In genomic region chr12:31214626-31215520, GRCh38 we compare ENCODE assay signal across 22 cellular contexts.
"Had no signal": no experiment of that assay in that cellular context is flagged by ENCODE, and none has a peak within 500 bp of the region (broad histone marks: within the 10 kb centered on the region; RNA-seq: fewer than 3 reads in every experiment).

No MANE protein-coding gene starts in this region.

- H2AFZ ChIP-seq: parathyroid adenoma had no signal

- H3K4me1 ChIP-seq: lower lobe of right lung, parathyroid adenoma, right lobe of liver, tibial nerve, upper lobe of left lung had no signal

- H3K27me3 ChIP-seq: neutrophil, right lobe of liver, tibial nerve, upper lobe of left lung had no signal

- H3K27ac ChIP-seq: coronary artery, esophagus squamous epithelium, lower lobe of right lung, neutrophil, parathyroid adenoma, right lobe of liver, thoracic aorta, tibial nerve, upper lobe of left lung had no signal

- H3K36me3 ChIP-seq: esophagus squamous epithelium, lower lobe of right lung, neutrophil, right lobe of liver, thoracic aorta, tibial nerve, upper lobe of left lung had no signal

- H3K4me3 ChIP-seq: coronary artery, esophagus squamous epithelium, lower lobe of right lung, right lobe of liver, thoracic aorta, tibial nerve, upper lobe of left lung had no signal

- H3K9me3 Mint-ChIP-seq: memory B cell; natural killer cell; stimulated activated effector memory CD8-positive, alpha-beta T cell treated with anti-CD3 and anti-CD28 coated beads, Interleukin-12 subunit alpha, Interleukin-12 subunit beta, amount 100 ng/mL, for 72 hours had no signal

- H3K4me3 Mint-ChIP-seq: immature natural killer cell; memory B cell; natural killer cell; stimulated activated effector memory CD8-positive, alpha-beta T cell treated with anti-CD3 and anti-CD28 coated beads, Interleukin-12 subunit alpha, Interleukin-12 subunit beta, amount 100 ng/mL, for 72 hours had no signal

- H3K27ac Mint-ChIP-seq: memory B cell; natural killer cell; progenitor cell of endocrine pancreas; stimulated activated effector memory CD8-positive, alpha-beta T cell treated with anti-CD3 and anti-CD28 coated beads, Interleukin-12 subunit alpha, Interleukin-12 subunit beta, amount 100 ng/mL, for 72 hours had no signal

- H3K9me3 ChIP-seq: esophagus squamous epithelium, lower lobe of right lung, neutrophil, right lobe of liver, thoracic aorta, tibial nerve, upper lobe of left lung had no signal

- DNase-seq: dermis blood vessel endothelial cell; effector memory CD4-positive, alpha-beta T cell; esophagus squamous epithelium; foreskin melanocyte; glutamatergic neuron; hypothalamus; immature natural killer cell; natural killer cell; right lobe of liver; stimulated activated CD4-positive, alpha-beta T cell treated with anti-CD3 and anti-CD28 coated beads, Interleukin-2, amount 100 ng/mL, for 24 hours; stimulated activated CD4-positive, alpha-beta T cell treated with anti-CD3 and anti-CD28 coated beads, Interleukin-4, amount 100 ng/mL, for 24 hours; stimulated activated naive CD4-positive, alpha-beta T cell treated with Interleukin-2 at 50 U/mL for 16 hours; upper lobe of left lung had no signal

- H3K4me1 Mint-ChIP-seq: immature natural killer cell; memory B cell; natural killer cell; stimulated activated effector memory CD8-positive, alpha-beta T cell treated with anti-CD3 and anti-CD28 coated beads, Interleukin-12 subunit alpha, Interleukin-12 subunit beta, amount 100 ng/mL, for 72 hours had no signal

- H3K79me2 ChIP-seq: parathyroid adenoma had no signal

- H3K9ac ChIP-seq: parathyroid adenoma had no signal
